1 cellular context compared by ENCODE assay signal in genomic region chr1:156767101-156767878, GRCh38.
A peak's percentile ranks its signal among the peaks of the same experiment; 100 is the strongest.
TF ChIP-seq lines count a peak whose summit lies in the region.

Gene PRCC (plus strand): TSS chr1:156767535. CDS start chr1:156767772, 237 bp downstream.

TF ChIP-seq in HepG2, 621 proteins besides CTCF, POLR2A, EP300 and RAD21 (continued from another document and continues in another):
- TF ChIP-seq RNF219 (CRISPR knock-in tag; IDR thresholded peaks at IDR 0.05) (no peak), JUNB (CRISPR knock-in tag; IDR thresholded peaks at IDR 0.05; ENCODE audit: borderline replicate concordance) (no peak), NFIC (IDR thresholded peaks at IDR 0.05; ENCODE audit: low read length) (peak; percentile 38; the same call in 1 of the 2 replicates), SUZ12 (IDR thresholded peaks at IDR 0.05; ENCODE audit: low read depth, low read length) (peak; percentile 99), NR3C1 (CRISPR knock-in tag; IDR thresholded peaks at IDR 0.05) (no peak), NCOR1 (IDR thresholded peaks at IDR 0.05; ENCODE audit: borderline replicate concordance, low read length) (peak; percentile 29; the same call in 1 of the 2 replicates), PATZ1 (CRISPR knock-in tag; IDR thresholded peaks at IDR 0.05) (peak; percentile 14; the same call in 1 of the 2 replicates), HNRNPL (IDR thresholded peaks at IDR 0.05; ENCODE audit: low read depth, low read length) (0 out of 2 replicates have a peak, but pooled peaks have one; percentile 60), TFDP1 (CRISPR knock-in tag; IDR thresholded peaks at IDR 0.05; ENCODE audit: borderline replicate concordance) (peak; percentile 71; the same call in 1 of the 2 replicates), ATF1 (CRISPR knock-in tag; IDR thresholded peaks at IDR 0.05) (peak; percentile 92), ZSCAN25 (CRISPR knock-in tag; IDR thresholded peaks at IDR 0.05) (0 out of 2 replicates have a peak, but pooled peaks have one; percentile 47), PITX1 (CRISPR knock-in tag; IDR thresholded peaks at IDR 0.05) (peak; percentile 57; the same call in 1 of the 2 replicates), ZNF160 (CRISPR knock-in tag; IDR thresholded peaks at IDR 0.05) (no peak; the same call in 1 of the 2 replicates), ATAD3A (CRISPR knock-in tag; IDR thresholded peaks at IDR 0.05) (no peak; the same call in 1 of the 2 replicates), ZBTB20 (CRISPR knock-in tag; IDR thresholded peaks at IDR 0.05; ENCODE audit: borderline replicate concordance, low read depth) (no peak), ZNF335 (CRISPR knock-in tag; IDR thresholded peaks at IDR 0.05) (peak; percentile 28; the same call in 1 of the 2 replicates), ZNF704 (CRISPR knock-in tag; IDR thresholded peaks at IDR 0.05; ENCODE audit: borderline replicate concordance) (no peak), KLF6 (CRISPR knock-in tag; IDR thresholded peaks at IDR 0.05) (peak; percentile 89; the same call in 1 of the 2 replicates), ZNF678 (CRISPR knock-in tag; IDR thresholded peaks at IDR 0.05) (peak; percentile 87; the same call in 1 of the 2 replicates), ARHGAP35 (CRISPR knock-in tag; IDR thresholded peaks at IDR 0.05; ENCODE audit: borderline replicate concordance) (no peak), FOXP1 (IDR thresholded peaks at IDR 0.05) (no peak), FOXP1 (CRISPR knock-in tag; IDR thresholded peaks at IDR 0.05) (peak; percentile 6; the same call in 1 of the 2 replicates), TSC22D2 (CRISPR knock-in tag; IDR thresholded peaks at IDR 0.05; ENCODE audit: borderline replicate concordance) (peak; percentile 46; the same call in 1 of the 2 replicates), NFE2 (CRISPR knock-in tag; IDR thresholded peaks at IDR 0.05) (0 out of 2 replicates have a peak, but pooled peaks have one; percentile 4), ZNF451 (CRISPR knock-in tag; IDR thresholded peaks at IDR 0.05) (0 out of 2 replicates have a peak, but pooled peaks have one; percentile 13), ZNF7 (CRISPR knock-in tag; IDR thresholded peaks at IDR 0.05) (no peak), ARNT2 (CRISPR knock-in tag; IDR thresholded peaks at IDR 0.05; ENCODE audit: low read depth) (peak; percentile 67; the same call in 1 of the 2 replicates), NR2F6 (IDR thresholded peaks at IDR 0.05) (0 out of 2 replicates have a peak, but pooled peaks have one; percentile 10), NR2F6 (CRISPR knock-in tag; IDR thresholded peaks at IDR 0.05) (no peak), SALL1 (CRISPR knock-in tag; IDR thresholded peaks at IDR 0.05) (peak; percentile 57; the same call in 1 of the 2 replicates), ZBTB26 (CRISPR knock-in tag; IDR thresholded peaks at IDR 0.05; ENCODE audit: borderline replicate concordance) (no peak; the same call in 1 of the 2 replicates), ATF6 (CRISPR knock-in tag; conservative IDR thresholded peaks at IDR 0.05) (no peak), ZMAT3 (CRISPR knock-in tag; conservative IDR thresholded peaks at IDR 0.05) (no peak), MXI1 (IDR thresholded peaks at IDR 0.05; ENCODE audit: borderline replicate concordance, low read depth, low read length) (peak; percentile 74; the same call in 1 of the 3 replicates), MED8 (CRISPR knock-in tag; IDR thresholded peaks at IDR 0.05; ENCODE audit: insufficient replicate concordance) (no peak), NFKB2 (CRISPR knock-in tag; IDR thresholded peaks at IDR 0.05; ENCODE audit: borderline replicate concordance) (peak; percentile 73; the same call in 1 of the 2 replicates), TBX2 (CRISPR knock-in tag; IDR thresholded peaks at IDR 0.05; ENCODE audit: borderline replicate concordance) (peak; percentile 66), POGK (CRISPR knock-in tag; conservative IDR thresholded peaks at IDR 0.05) (peak; percentile 63), SP1 (IDR thresholded peaks at IDR 0.05) (no peak), SP1 (CRISPR knock-in tag; IDR thresholded peaks at IDR 0.05) (peak; percentile 41; the same call in 1 of the 2 replicates), SNAPC2 (CRISPR knock-in tag; IDR thresholded peaks at IDR 0.05) (no peak; the same call in 1 of the 2 replicates), ZNF609 (CRISPR knock-in tag; IDR thresholded peaks at IDR 0.05; ENCODE audit: borderline replicate concordance) (no peak), ZNF138 (CRISPR knock-in tag; IDR thresholded peaks at IDR 0.05; ENCODE audit: low read depth) (peak; percentile 26; the same call in 1 of the 2 replicates), ZNF543 (CRISPR knock-in tag; IDR thresholded peaks at IDR 0.05) (no peak), GTF3A (CRISPR knock-in tag; conservative IDR thresholded peaks at IDR 0.05) (no peak), SRSF1 (optimal IDR thresholded peaks at IDR 0.05; ENCODE audit: low read depth, low read length) (peak; percentile 89), DMAP1 (CRISPR knock-in tag; IDR thresholded peaks at IDR 0.05) (peak; percentile 74), SKI (IDR thresholded peaks at IDR 0.05; ENCODE audit: partially characterized antibody) (no peak), ZFP62 (CRISPR knock-in tag; IDR thresholded peaks at IDR 0.05) (peak; percentile 95; the same call in 1 of the 2 replicates), ZNF597 (CRISPR knock-in tag; IDR thresholded peaks at IDR 0.05) (peak; percentile 94; the same call in 1 of the 2 replicates)
